ENCODE assay signal across 22 cellular contexts in the genomic region with DNA sequence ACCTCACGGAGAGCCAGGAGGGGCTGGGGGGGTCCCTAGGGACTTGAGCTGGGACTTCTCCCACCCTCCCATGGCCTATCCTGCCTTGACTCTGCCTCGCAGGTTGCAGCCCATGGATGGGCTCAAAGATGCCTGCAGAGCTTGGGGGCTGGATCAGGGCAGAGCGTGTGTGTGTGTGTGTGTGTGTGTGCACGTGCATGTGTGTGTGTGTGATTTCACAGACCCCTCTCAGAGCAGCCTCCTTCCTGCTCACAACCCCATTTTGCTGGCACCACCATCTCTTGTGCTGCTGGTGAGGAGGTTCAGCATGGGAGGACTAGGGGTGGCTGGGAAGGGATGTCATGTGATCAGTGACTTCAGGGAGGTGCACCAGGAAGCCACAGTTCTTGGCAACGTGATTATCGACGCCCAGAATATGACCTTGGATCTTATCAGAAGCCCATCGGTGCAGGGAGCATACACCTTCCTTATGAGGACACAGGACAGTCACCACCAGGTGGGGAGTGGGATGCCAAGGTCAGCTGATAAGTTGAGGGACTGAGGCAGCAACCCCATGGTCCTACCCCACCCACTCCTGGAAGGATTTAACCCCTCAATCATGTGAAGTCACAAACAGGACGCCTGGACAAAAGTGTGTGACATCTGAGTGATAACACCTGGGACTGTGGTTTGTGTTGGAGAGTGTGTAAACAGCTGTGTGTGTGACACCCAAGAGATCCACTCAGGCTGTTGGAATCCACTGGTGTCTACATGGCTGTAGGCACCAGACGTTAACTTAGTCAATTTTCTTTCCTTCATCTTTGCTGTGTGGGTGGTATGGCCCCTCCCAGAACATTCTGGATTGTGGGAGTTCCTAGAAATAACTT. TPM values are rescaled to one million over a fixed set of nuclear protein-coding genes. Genes with fewer than 3 reads are reported as not detected.
A peak's percentile ranks its signal among the peaks of the same experiment; 100 is the strongest.
DNase-seq lines count a peak whose midpoint lies in the region; FAIRE-seq and TF ChIP-seq lines count a peak whose summit lies in the region.
"Had no signal": no experiment of that assay in that cellular context is flagged by ENCODE, and none has a peak within 500 bp of the region (broad histone marks: within the 10 kb centered on the region; RNA-seq: fewer than 3 reads in every experiment).

No MANE protein-coding gene starts in this region.

- peak overlapping the region; percentile 54 for H3K27ac Mint-ChIP-seq in activated CD4-positive, alpha-beta T cell treated with anti-CD3 and anti-CD28 coated beads, Interleukin-2, amount 10 ng/mL, durations not matched to agents 7 days and 5 days
- H3K27ac Mint-ChIP-seq in astrocyte (ENCODE audit: unreplicated experiment) = peak overlapping the region; percentile 64
- H3K27ac Mint-ChIP-seq: natural killer cell had no signal

- no peaks in the 10 kb centered on the region for H3K36me3 Mint-ChIP-seq in activated CD4-positive, alpha-beta T cell treated with anti-CD3 and anti-CD28 coated beads, Interleukin-2, amount 10 ng/mL, durations not matched to agents 7 days and 5 days (ENCODE audit: low read depth)
- H3K36me3 Mint-ChIP-seq in astrocyte (ENCODE audit: low read depth, unreplicated experiment) = peaks cover 3% of the 10 kb centered on the region
- H3K36me3 Mint-ChIP-seq: activated naive CD4-positive, alpha-beta T cell treated with anti-CD3 and anti-CD28 coated beads, Interleukin-2, amount 10 ng/mL, durations not matched to agents 7 days and 5 days; natural killer cell had no signal

- H3K27ac ChIP-seq in astrocyte (ENCODE audit: low read depth, low read length) (no peak overlapping the region), mucosa of rectum (ENCODE audit: low read depth in 2 of 2, low read length in 2 of 2) (peak overlapping the region; percentile 21 to 47)
- H3K27ac ChIP-seq: heart left ventricle, pancreas, right atrium auricular region, stomach, upper lobe of left lung had no signal

- TF ChIP-seq CTCF in astrocyte (IDR thresholded peaks at IDR 0.05; ENCODE audit: insufficient read depth, low read depth, low read length) = no peak

- H3K4me1 Mint-ChIP-seq in activated CD4-positive, alpha-beta T cell treated with anti-CD3 and anti-CD28 coated beads, Interleukin-2, amount 10 ng/mL, durations not matched to agents 7 days and 5 days = peaks cover 15% of the 10 kb centered on the region
- H3K4me1 Mint-ChIP-seq in astrocyte (ENCODE audit: low read depth, unreplicated experiment) = peaks cover 9% of the 10 kb centered on the region
- H3K4me1 Mint-ChIP-seq: central memory CD8-positive, alpha-beta T cell; natural killer cell had no signal

- H3K27me3 ChIP-seq in astrocyte (ENCODE audit: insufficient read depth, low read length) (no peaks in the 10 kb centered on the region), mucosa of rectum (ENCODE audit: control insufficient read depth in 2 of 2, insufficient read depth in 2 of 2, low read length in 2 of 2) (no peaks in the 10 kb centered on the region)
- H3K27me3 ChIP-seq: heart left ventricle, pancreas, right atrium auricular region, stomach, upper lobe of left lung had no signal

- POLR2A ChIA-PET in activated CD4-positive, alpha-beta T cell treated with anti-CD3 and anti-CD28 coated beads, Interleukin-2, amount 10 ng/mL, durations not matched to agents 7 days and 5 days (lab: Charles Lee) = no interaction called here

- no peak overlapping the region for H3K4me2 ChIP-seq in astrocyte (ENCODE audit: low read length)

- H3K79me2 ChIP-seq in astrocyte (ENCODE audit: insufficient read depth, low read length) = no peaks in the 10 kb centered on the region

- no peaks in the 10 kb centered on the region for H4K20me1 ChIP-seq in astrocyte (ENCODE audit: insufficient read depth, low read length)

- no peak overlapping the region for H3K9ac ChIP-seq in astrocyte (ENCODE audit: low read length)
- no peak overlapping the region for H3K9ac ChIP-seq in mucosa of rectum (ENCODE audit: low read depth in 1 of 2, low read length in 2 of 2)

- H3K36me3 ChIP-seq in astrocyte (ENCODE audit: insufficient read depth, low read length) (no peaks in the 10 kb centered on the region), mucosa of rectum (ENCODE audit: control insufficient read depth in 2 of 2, insufficient read depth in 2 of 2, low read length in 2 of 2) (no peaks in the 10 kb centered on the region)
- H3K36me3 ChIP-seq: heart left ventricle, pancreas, right atrium auricular region, stomach, upper lobe of left lung had no signal

- FAIRE-seq in astrocyte (lab: Jason Lieb, UNC) = no peak
- FAIRE-seq: GM19239, pancreas had no signal

- CTCF ChIA-PET in activated CD4-positive, alpha-beta T cell treated with anti-CD3 and anti-CD28 coated beads, Interleukin-2, amount 10 ng/mL, durations not matched to agents 7 days and 5 days (lab: Charles Lee) = interaction anchor here (0.5 to 1.2 kb wide), 2 partner anchors 18 to 76 kb away, joined by 3 to 5 read pairs; no protein-coding TSS in a partner anchor

- no peaks in the 10 kb centered on the region for H3K9me3 Mint-ChIP-seq in activated CD4-positive, alpha-beta T cell treated with anti-CD3 and anti-CD28 coated beads, Interleukin-2, amount 10 ng/mL, durations not matched to agents 7 days and 5 days
- H3K9me3 Mint-ChIP-seq in astrocyte (ENCODE audit: unreplicated experiment) = no peaks in the 10 kb centered on the region
- H3K9me3 Mint-ChIP-seq: activated naive CD4-positive, alpha-beta T cell treated with anti-CD3 and anti-CD28 coated beads, Interleukin-2, amount 10 ng/mL, durations not matched to agents 7 days and 5 days; central memory CD8-positive, alpha-beta T cell; natural killer cell had no signal

- no peak for DNase-seq in activated CD4-positive, alpha-beta T cell treated with anti-CD3 and anti-CD28 coated beads, Interleukin-2, amount 10 ng/mL, durations not matched to agents 7 days and 5 days
- no peak for DNase-seq in activated CD4-positive, alpha-beta T cell treated with anti-CD3 and anti-CD28 coated beads, Interleukin-2, amount 50 U/mL, for 1 hour
- DNase-seq in astrocyte (ENCODE audit: low read depth) (peak; percentile 10), hepatic stellate cell (ENCODE audit: low spot score) (no peak), NCI-H2029 treated with DMSO at 0.1 percent for 48 hours (lab: John Stamatoyannopoulos, UW) (no peak)
- DNase-seq: activated CD4-positive, alpha-beta T cell treated with anti-CD3 and anti-CD28 coated beads for 1 hour; anterior cingulate cortex; COR-L47; heart left ventricle; natural killer cell; NCI-H1092; NCI-H2081; pancreas; SHP77 treated with DMSO at 0.1 percent for 48 hours; stomach had no signal

- H3K4me3 Mint-ChIP-seq in activated CD4-positive, alpha-beta T cell treated with anti-CD3 and anti-CD28 coated beads, Interleukin-2, amount 10 ng/mL, durations not matched to agents 7 days and 5 days = no peak overlapping the region
- no peak overlapping the region for H3K4me3 Mint-ChIP-seq in astrocyte (ENCODE audit: unreplicated experiment)
- H3K4me3 Mint-ChIP-seq: activated naive CD4-positive, alpha-beta T cell treated with anti-CD3 and anti-CD28 coated beads, Interleukin-2, amount 10 ng/mL, durations not matched to agents 7 days and 5 days; central memory CD8-positive, alpha-beta T cell; natural killer cell had no signal

- H3K9me3 ChIP-seq in astrocyte (ENCODE audit: insufficient read depth, low read depth, low read length) (no peaks in the 10 kb centered on the region), mucosa of rectum (ENCODE audit: control insufficient read depth in 2 of 2, low read length in 2 of 2) (no peaks in the 10 kb centered on the region)
- H3K9me3 ChIP-seq: heart left ventricle, pancreas, right atrium auricular region, stomach, upper lobe of left lung had no signal

- H3K4me3 ChIP-seq in astrocyte (ENCODE audit: insufficient read depth, low read depth, low read length) = no peak overlapping the region
- H3K4me3 ChIP-seq in mucosa of rectum (ENCODE audit: low read length in 2 of 2) = no peak overlapping the region
- H3K4me3 ChIP-seq: heart left ventricle, pancreas, right atrium auricular region, stomach, upper lobe of left lung had no signal

- H3K4me1 ChIP-seq in astrocyte (ENCODE audit: insufficient read depth, low read length) (no peaks in the 10 kb centered on the region), mucosa of rectum (ENCODE audit: control insufficient read depth in 2 of 2, insufficient read depth in 2 of 2, low read length in 2 of 2) (peaks cover 5 to 11% of the 10 kb centered on the region in 2 donors)
- H3K4me1 ChIP-seq: heart left ventricle, pancreas, right atrium auricular region, stomach, upper lobe of left lung had no signal

- no peak overlapping the region for H2AFZ ChIP-seq in astrocyte (ENCODE audit: low read depth, low read length)

- peaks cover 3% of the 10 kb centered on the region for H3K27me3 Mint-ChIP-seq in activated CD4-positive, alpha-beta T cell treated with anti-CD3 and anti-CD28 coated beads, Interleukin-2, amount 10 ng/mL, durations not matched to agents 7 days and 5 days
- peaks cover 32% of the 10 kb centered on the region for H3K27me3 Mint-ChIP-seq in astrocyte (ENCODE audit: low read depth, unreplicated experiment)
- H3K27me3 Mint-ChIP-seq: central memory CD8-positive, alpha-beta T cell had no signal

RNA-seq across cellular contexts. Expression of a gene that starts 1.8 kb away (rescaled TPM):
- total RNA-seq in activated CD4-positive, alpha-beta T cell treated with anti-CD3 and anti-CD28 coated beads, Interleukin-2, amount 10 ng/mL, durations not matched to agents 7 days and 5 days = 1 to 10 TPM; 6.3 to 7.3 TPM
- total RNA-seq in astrocyte = not detected in 2 replicates
- total RNA-seq: LHCN-M2 had no signal

RNA-seq across cellular contexts. Expression of a gene that starts 19.2 kb away (rescaled TPM):
- total RNA-seq in activated CD4-positive, alpha-beta T cell treated with anti-CD3 and anti-CD28 coated beads, Interleukin-2, amount 10 ng/mL, durations not matched to agents 7 days and 5 days = 10 to 100 TPM; 35.9 to 40.5 TPM
- 13.8 and 14.6 TPM in 2 replicates for total RNA-seq in astrocyte

RNA-seq across cellular contexts. Expression of a gene that starts 23.6 kb away (rescaled TPM):
- 100 to 1,000 TPM; 105 to 109 TPM for total RNA-seq in activated CD4-positive, alpha-beta T cell treated with anti-CD3 and anti-CD28 coated beads, Interleukin-2, amount 10 ng/mL, durations not matched to agents 7 days and 5 days
- total RNA-seq in astrocyte = 6.0 and 6.3 TPM in 2 replicates

RNA-seq across cellular contexts. Expression of a gene that starts 23.8 kb away (rescaled TPM):
- total RNA-seq in activated CD4-positive, alpha-beta T cell treated with anti-CD3 and anti-CD28 coated beads, Interleukin-2, amount 10 ng/mL, durations not matched to agents 7 days and 5 days = 10 to 100 TPM; 27.2 to 29.8 TPM
- 37.9 and 46.3 TPM in 2 replicates for total RNA-seq in astrocyte

RNA-seq across cellular contexts. Expression of a gene that starts 33.0 kb away (rescaled TPM):
- total RNA-seq in activated CD4-positive, alpha-beta T cell treated with anti-CD3 and anti-CD28 coated beads, Interleukin-2, amount 10 ng/mL, durations not matched to agents 7 days and 5 days = 10 to 100 TPM; 28.3 to 34.8 TPM
- 15.4 and 18.5 TPM in 2 replicates for total RNA-seq in astrocyte

Comparison
In these comparisons a context has a peak if more than half of its experiments do, and no peak if none do; other contexts are left out.
1. RNA of a gene that starts 23.6 kb away (total RNA-seq): 105 to 109 TPM in activated CD4-positive, alpha-beta T cell treated with anti-CD3 and anti-CD28 coated beads, Interleukin-2, amount 10 ng/mL, durations not matched to agents 7 days and 5 days; 6.0 to 6.3 TPM in astrocyte; every median in the first group is over 10 times any median in the second.